8 cellular contexts compared by ENCODE assay signal in genomic region chr12:56119361-56119796, GRCh38. TPM values are rescaled to one million over a fixed set of nuclear protein-coding genes. Genes with fewer than 3 reads are reported as not detected.
DNase-seq lines count a peak whose midpoint lies in the region; ATAC-seq and TF ChIP-seq lines count a peak whose summit lies in the region.

No MANE protein-coding gene starts in this region.

- CTCF ChIA-PET in activated B cell treated with CpG ODN at 0.5 μM for 24 hours (lab: Charles Lee) = interaction anchor here (1.0 to 4.7 kb wide), 11 partner anchors 9 to 381 kb away, joined by 3 to 80 read pairs (median 5); partner anchors contain the start of genes ANKRD52, ESYT1, PA2G4 and RNF41

- DNase-seq in AG08395 (ENCODE audit: low spot score) = peak; percentile 88
- peak; percentile 91 for DNase-seq in H4 (ENCODE audit: low spot score)
- DNase-seq in NCI-H446 (lab: John Stamatoyannopoulos, UW) = peak; percentile 83 to 88
- no peak for DNase-seq in activated B cell treated with CpG ODN at 0.5 μM for 24 hours
- peak; percentile 95 for DNase-seq in dermis blood vessel endothelial cell
- DNase-seq in stimulated activated CD4-positive, alpha-beta T cell treated with anti-CD3 and anti-CD28 coated beads, Interleukin-2, amount 100 ng/mL, for 24 hours = peak; percentile 59 to 68

- no peaks in the 10 kb centered on the region for H3K9me3 Mint-ChIP-seq in activated B cell treated with CpG ODN at 0.5 μM for 24 hours

- H3K4me3 Mint-ChIP-seq in activated B cell treated with CpG ODN at 0.5 μM for 24 hours = peak overlapping the region; percentile 100

- peak overlapping the region; percentile 46 for H3K27ac ChIP-seq in layer of hippocampus (ENCODE audit: low read depth, low read length)

- TF ChIP-seq CTCF in activated B cell treated with CpG ODN at 0.5 μM for 24 hours (IDR thresholded peaks at IDR 0.05) = no peak

- intact Hi-C loops in activated B cell treated with CpG ODN at 0.5 μM for 24 hours (cut with micrococcal nuclease) = loop anchor here (1.0 to 5.0 kb wide), 14 partner anchors 70 to 1403 kb away; partner anchors contain the start of genes ANKRD52, COQ10A, DDIT3 and MBD6

- H3K36me3 Mint-ChIP-seq in activated B cell treated with CpG ODN at 0.5 μM for 24 hours (ENCODE audit: low read depth) = peaks cover 59% of the 10 kb centered on the region

- no peak for ATAC-seq in activated B cell treated with CpG ODN at 0.5 μM for 24 hours (ENCODE audit: low read depth)
- ATAC-seq in HG03025 (IDR thresholded peaks at IDR 0.05; ENCODE audit: low FRiP score, unreplicated experiment) = no peak

- POLR2A ChIA-PET in activated B cell treated with CpG ODN at 0.5 μM for 24 hours (lab: Charles Lee) = interaction anchor here (1.0 to 5.0 kb wide), 15 partner anchors 8 to 517 kb away, joined by 3 to 116 read pairs (median 7); partner anchors contain the start of genes ANKRD52, CNPY2, ESYT1 and MYL6B

- H3K4me1 Mint-ChIP-seq in activated B cell treated with CpG ODN at 0.5 μM for 24 hours = peaks cover 42% of the 10 kb centered on the region

- H3K27me3 ChIP-seq in layer of hippocampus (ENCODE audit: control insufficient read depth, insufficient read depth, low read length) = no peaks in the 10 kb centered on the region

- peak overlapping the region; percentile 99 for H3K27ac Mint-ChIP-seq in activated B cell treated with CpG ODN at 0.5 μM for 24 hours

- no peaks in the 10 kb centered on the region for H3K27me3 Mint-ChIP-seq in activated B cell treated with CpG ODN at 0.5 μM for 24 hours

RNA-seq across cellular contexts. Expression of gene ZC3H10, which starts 1.3 kb away (rescaled TPM):
- 1.9 and 2.4 TPM in 2 replicates for total RNA-seq in H4 (2014; rRNA removed; shearing (Covaris generic))
- total RNA-seq in activated B cell treated with CpG ODN at 0.5 μM for 24 hours (15.4 and 17.1 TPM in 2 replicates), dermis blood vessel endothelial cell (4.7 and 5.6 TPM in 2 replicates)

RNA-seq across cellular contexts. Expression of gene RPL41, which starts 2.9 kb away (rescaled TPM):
- total RNA-seq in H4 (2014; rRNA removed; shearing (Covaris generic)) = 3,847 and 4,326 TPM in 2 replicates
- total RNA-seq in activated B cell treated with CpG ODN at 0.5 μM for 24 hours = 5,829 and 6,631 TPM in 2 replicates
- total RNA-seq in dermis blood vessel endothelial cell = 2,567 and 3,056 TPM in 2 replicates

RNA-seq across cellular contexts. Expression of gene ESYT1, which starts 8.7 kb away (rescaled TPM):
- 62.9 and 80.8 TPM in 2 replicates for total RNA-seq in H4 (2014; rRNA removed; shearing (Covaris generic))
- 120 and 137 TPM in 2 replicates for total RNA-seq in activated B cell treated with CpG ODN at 0.5 μM for 24 hours
- 400 and 456 TPM in 2 replicates for total RNA-seq in dermis blood vessel endothelial cell

RNA-seq across cellular contexts. Expression of gene PA2G4, which starts 15.0 kb away (rescaled TPM):
- total RNA-seq in H4 (2014; rRNA removed; shearing (Covaris generic)) = 203 and 227 TPM in 2 replicates
- total RNA-seq in activated B cell treated with CpG ODN at 0.5 μM for 24 hours (137 and 155 TPM in 2 replicates), dermis blood vessel endothelial cell (106 and 276 TPM in 2 replicates)

RNA-seq across cellular contexts. Expression of gene MYL6B, which starts 33.0 kb away (rescaled TPM):
- 88.0 and 129 TPM in 2 replicates for total RNA-seq in H4 (2014; rRNA removed; shearing (Covaris generic))
- total RNA-seq in activated B cell treated with CpG ODN at 0.5 μM for 24 hours = 25.2 and 36.2 TPM in 2 replicates
- total RNA-seq in dermis blood vessel endothelial cell = 80.8 and 96.8 TPM in 2 replicates
